21 cellular contexts compared by ENCODE assay signal in the genomic region with DNA sequence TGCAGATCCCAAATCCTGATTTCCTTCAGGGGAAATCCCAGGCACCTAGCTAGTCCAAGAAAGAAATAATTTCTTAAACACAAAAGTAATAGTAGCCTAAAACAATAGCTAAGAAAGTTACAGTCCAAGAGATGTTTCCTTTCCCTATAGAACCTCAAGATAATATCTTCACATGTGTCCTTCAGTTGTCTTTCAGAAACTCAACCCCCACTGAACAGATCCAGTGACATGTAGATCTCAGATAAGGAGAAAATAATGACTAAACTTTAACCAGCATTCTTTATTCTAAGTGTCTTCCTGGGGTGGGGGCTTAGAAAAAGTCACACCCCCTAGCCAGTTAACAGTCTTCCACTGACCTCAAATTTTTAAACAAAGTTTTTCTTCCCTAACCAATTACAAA.
DNase-seq lines count a peak whose midpoint lies in the region; ATAC-seq and TF ChIP-seq lines count a peak whose summit lies in the region.
"Had no signal": no experiment of that assay in that cellular context is flagged by ENCODE, and none has a peak within 500 bp of the region (broad histone marks: within the 10 kb centered on the region; RNA-seq: fewer than 3 reads in every experiment).

No MANE protein-coding gene starts in this region.

- H3K4me3 ChIP-seq in SK-N-SH (ENCODE audit: low read depth in 2 of 2, low read length in 1 of 2) (no peak overlapping the region), DND-41 (ENCODE audit: low read depth in 1 of 2, low read length in 2 of 2) (no peak overlapping the region), ascending aorta (no peak overlapping the region), thoracic aorta (no peak overlapping the region)
- H3K4me3 ChIP-seq: A549; BLaER1 treated with 17β-estradiol and CSF1 and Interleukin-3, amounts not matched to agents 10 nM and 100 nM; GM12878 had no signal

- H3K27ac ChIP-seq in SK-N-SH (ENCODE audit: low read depth in 2 of 2, low read length in 1 of 2), result no peak overlapping the region
- H3K27ac ChIP-seq in DND-41 (ENCODE audit: low read length), result no peak overlapping the region
- peak overlapping the region; percentile 94 to 95 for H3K27ac ChIP-seq in ascending aorta
- peak overlapping the region; percentile 84 to 92 for H3K27ac ChIP-seq in thoracic aorta
- H3K27ac ChIP-seq: 22Rv1; A549; BLaER1 treated with 17β-estradiol and CSF1 and Interleukin-3, amounts not matched to agents 10 nM and 100 nM; C4-2B had no signal

- H3K27me3 ChIP-seq in SK-N-SH (ENCODE audit: insufficient read depth) (no peaks in the 10 kb centered on the region), DND-41 (ENCODE audit: insufficient read depth, low read length, poor library complexity) (no peaks in the 10 kb centered on the region), ascending aorta (no peaks in the 10 kb centered on the region), thoracic aorta (replicated peaks; ENCODE audit: insufficient read depth) (no peaks in the 10 kb centered on the region)
- H3K27me3 ChIP-seq: BLaER1 treated with 17β-estradiol and CSF1 and Interleukin-3, amounts not matched to agents 10 nM and 100 nM had no signal

- H3K4me1 ChIP-seq in SK-N-SH (ENCODE audit: control insufficient read depth in 1 of 2, insufficient read depth in 2 of 2, low read depth in 1 of 2, low read length in 1 of 2) (peaks cover 0 to 16% of the 10 kb centered on the region in 2 experiments; a peak in 2 of 4 replicates), DND-41 (ENCODE audit: insufficient read depth, low read length) (no peaks in the 10 kb centered on the region), ascending aorta (peaks cover 10 to 72% of the 10 kb centered on the region in 2 donors), thoracic aorta (ENCODE audit: control insufficient read depth in 1 of 2, low read depth in 2 of 2) (peaks cover 38 to 93% of the 10 kb centered on the region in 2 donors)
- H3K4me1 ChIP-seq: BLaER1 treated with 17β-estradiol and CSF1 and Interleukin-3, amounts not matched to agents 10 nM and 100 nM; Caco-2 had no signal

- CTCF ChIA-PET in SK-N-SH (lab: Yijun Ruan, JAX), result no interaction called here

- H3K36me3 ChIP-seq in SK-N-SH (replicated peaks in 1 of 2; ENCODE audit: control insufficient read depth in 1 of 2, insufficient read depth in 2 of 2, low read length in 1 of 2) (no peaks in the 10 kb centered on the region), DND-41 (ENCODE audit: insufficient read depth, low read length) (no peaks in the 10 kb centered on the region), ascending aorta (no peaks in the 10 kb centered on the region), thoracic aorta (no peaks in the 10 kb centered on the region)
- H3K36me3 ChIP-seq: BLaER1 treated with 17β-estradiol and CSF1 and Interleukin-3, amounts not matched to agents 10 nM and 100 nM had no signal

- TF ChIP-seq EP300 in SK-N-SH (IDR thresholded peaks at IDR 0.05; ENCODE audit: borderline replicate concordance in 1 of 2, low read depth in 1 of 2, low read length in 1 of 2), result no peak; a peak in 1 of 4 replicates

- TF ChIP-seq CTCF in SK-N-SH (IDR thresholded peaks at IDR 0.05), result no peak
- no peak for TF ChIP-seq CTCF in DND-41 (IDR thresholded peaks at IDR 0.05; ENCODE audit: borderline replicate concordance, extremely low read depth, low read length, poor library complexity, severe bottlenecking)
- TF ChIP-seq CTCF in ascending aorta (IDR thresholded peaks at IDR 0.05), result no peak
- no peak for TF ChIP-seq CTCF in thoracic aorta (IDR thresholded peaks at IDR 0.05)

- H3K9me2 ChIP-seq in SK-N-SH, result no peaks in the 10 kb centered on the region

- intact Hi-C loops in ascending aorta (cut with DNase I), result loop anchor here (5.0 to 10.0 kb wide), 2 partner anchors 190 to 333 kb away; no protein-coding TSS in a partner anchor

- POLR2A ChIA-PET in SK-N-SH (lab: Yijun Ruan, JAX), result no interaction called here

- H3K79me2 ChIP-seq in SK-N-SH (ENCODE audit: insufficient read depth) (no peaks in the 10 kb centered on the region), DND-41 (ENCODE audit: insufficient read depth, low read length) (no peaks in the 10 kb centered on the region)

- H3K9me3 ChIP-seq in SK-N-SH (no peaks in the 10 kb centered on the region), DND-41 (ENCODE audit: insufficient read depth, low read length, severe bottlenecking) (no peaks in the 10 kb centered on the region), ascending aorta (no peaks in the 10 kb centered on the region), thoracic aorta (no peaks in the 10 kb centered on the region)
- H3K9me3 ChIP-seq: A549; BLaER1 treated with 17β-estradiol and CSF1 and Interleukin-3, amounts not matched to agents 10 nM and 100 nM; Caco-2 had no signal

- no peak for TF ChIP-seq RAD21 in SK-N-SH (IDR thresholded peaks at IDR 0.05; ENCODE audit: low read length)

- DNase-seq in SK-N-SH (no peak), DND-41 (no peak), ascending aorta (ENCODE audit: low spot score in 2 of 2) (no peak), thoracic aorta (ENCODE audit: low spot score) (no peak), NCI-H1105 (lab: John Stamatoyannopoulos, UW) (no peak), T-helper 1 cell (no peak)
- DNase-seq: AML-193; Caco-2; Calu3; CD4-positive, alpha-beta T cell; CD8-positive, alpha-beta T cell; DMS79 treated with DMSO at 0.1 percent for 48 hours; EL; GDM1 had no signal

- 0 out of 2 replicates have a peak overlapping the region, but pooled peaks have one; percentile 22 for H3K4me2 ChIP-seq in SK-N-SH
- H3K4me2 ChIP-seq in DND-41 (ENCODE audit: insufficient read depth, low read length), result no peak overlapping the region
- H3K4me2 ChIP-seq: A549; BLaER1 treated with 17β-estradiol and CSF1 and Interleukin-3, amounts not matched to agents 10 nM and 100 nM had no signal

- H4K20me1 ChIP-seq in SK-N-SH (ENCODE audit: insufficient read depth), result no peaks in the 10 kb centered on the region
- no peaks in the 10 kb centered on the region for H4K20me1 ChIP-seq in DND-41 (ENCODE audit: insufficient read depth, low read length)
- H4K20me1 ChIP-seq: BLaER1 treated with 17β-estradiol and CSF1 and Interleukin-3, amounts not matched to agents 10 nM and 100 nM had no signal

- peaks cover 19% of the 10 kb centered on the region for H3F3A ChIP-seq in SK-N-SH (replicated peaks; ENCODE audit: insufficient read depth)

- H2AFZ ChIP-seq in SK-N-SH (ENCODE audit: low read depth) (no peak overlapping the region; the same call in 1 of the 2 replicates), DND-41 (ENCODE audit: low read depth, low read length) (no peak overlapping the region)

- H3K9ac ChIP-seq in SK-N-SH (no peak overlapping the region), DND-41 (ENCODE audit: low read depth, low read length) (no peak overlapping the region)
- H3K9ac ChIP-seq: BLaER1 treated with 17β-estradiol and CSF1 and Interleukin-3, amounts not matched to agents 10 nM and 100 nM had no signal

- ATAC-seq in SK-N-SH treated with all-trans-retinoic acid at 6 μM for 48 hours, result no peak
- peak; percentile 40; the same call in 1 of the 3 replicates for ATAC-seq in DND-41 (ENCODE audit: insufficient read depth, low read depth)
- ATAC-seq in thoracic aorta (ENCODE audit: insufficient number of reproducible peaks, low FRiP score, low read depth), result no peak
- no peak for ATAC-seq in HG02981 (IDR thresholded peaks at IDR 0.05; ENCODE audit: unreplicated experiment)
- ATAC-seq: A549; CD8-positive, alpha-beta T cell; GM12878 had no signal

TF ChIP-seq in SK-N-SH, 30 proteins besides CTCF, POLR2A, EP300 and RAD21 (continues in another document):
- TF ChIP-seq MEF2A (IDR thresholded peaks at IDR 0.05; ENCODE audit: borderline replicate concordance, low read depth), result no peak
- TF ChIP-seq FOXJ3 (CRISPR knock-in tag; IDR thresholded peaks at IDR 0.05), result no peak
- TF ChIP-seq RFX5 (IDR thresholded peaks at IDR 0.05; ENCODE audit: low read length), result no peak
- TF ChIP-seq TCF12 (IDR thresholded peaks at IDR 0.05), result peak; percentile 39; the same call in 1 of the 2 replicates
- TF ChIP-seq, protein P1, sequence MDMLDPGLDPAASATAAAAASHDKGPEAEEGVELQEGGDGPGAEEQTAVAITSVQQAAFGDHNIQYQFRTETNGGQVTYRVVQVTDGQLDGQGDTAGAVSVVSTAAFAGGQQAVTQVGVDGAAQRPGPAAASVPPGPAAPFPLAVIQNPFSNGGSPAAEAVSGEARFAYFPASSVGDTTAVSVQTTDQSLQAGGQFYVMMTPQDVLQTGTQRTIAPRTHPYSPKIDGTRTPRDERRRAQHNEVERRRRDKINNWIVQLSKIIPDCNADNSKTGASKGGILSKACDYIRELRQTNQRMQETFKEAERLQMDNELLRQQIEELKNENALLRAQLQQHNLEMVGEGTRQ (IDR thresholded peaks at IDR 0.05; ENCODE audit: borderline replicate concordance, low read depth, low read length), result no peak
- TF ChIP-seq YY1 (IDR thresholded peaks at IDR 0.05; ENCODE audit: low read depth), result no peak
- no peak for TF ChIP-seq MXI1 (IDR thresholded peaks at IDR 0.05; ENCODE audit: low read depth, low read length)

TF ChIP-seq in SK-N-SH treated with all-trans-retinoic acid at 6 μM for 48 hours, 23 proteins besides CTCF, POLR2A, EP300 and RAD21 (continues in another document):
- no peak for TF ChIP-seq ZFP3 (CRISPR knock-in tag; IDR thresholded peaks at IDR 0.05)
- TF ChIP-seq BACH2 (CRISPR knock-in tag; IDR thresholded peaks at IDR 0.05; ENCODE audit: borderline replicate concordance), result no peak
- TF ChIP-seq, protein P2, sequence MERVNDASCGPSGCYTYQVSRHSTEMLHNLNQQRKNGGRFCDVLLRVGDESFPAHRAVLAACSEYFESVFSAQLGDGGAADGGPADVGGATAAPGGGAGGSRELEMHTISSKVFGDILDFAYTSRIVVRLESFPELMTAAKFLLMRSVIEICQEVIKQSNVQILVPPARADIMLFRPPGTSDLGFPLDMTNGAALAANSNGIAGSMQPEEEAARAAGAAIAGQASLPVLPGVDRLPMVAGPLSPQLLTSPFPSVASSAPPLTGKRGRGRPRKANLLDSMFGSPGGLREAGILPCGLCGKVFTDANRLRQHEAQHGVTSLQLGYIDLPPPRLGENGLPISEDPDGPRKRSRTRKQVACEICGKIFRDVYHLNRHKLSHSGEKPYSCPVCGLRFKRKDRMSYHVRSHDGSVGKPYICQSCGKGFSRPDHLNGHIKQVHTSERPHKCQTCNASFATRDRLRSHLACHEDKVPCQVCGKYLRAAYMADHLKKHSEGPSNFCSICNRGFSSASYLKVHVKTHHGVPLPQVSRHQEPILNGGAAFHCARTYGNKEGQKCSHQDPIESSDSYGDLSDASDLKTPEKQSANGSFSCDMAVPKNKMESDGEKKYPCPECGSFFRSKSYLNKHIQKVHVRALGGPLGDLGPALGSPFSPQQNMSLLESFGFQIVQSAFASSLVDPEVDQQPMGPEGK (CRISPR knock-in tag; IDR thresholded peaks at IDR 0.05; ENCODE audit: borderline replicate concordance), result no peak

Comparison
In these comparisons a context has a peak if more than half of its experiments do, and no peak if none do; other contexts are left out.
1. H3K27ac ChIP-seq: peak in ascending aorta (2 of 2) and thoracic aorta (2 of 2); none in SK-N-SH (0 of 2) and DND-41 (single experiment).